In the genomic region with DNA sequence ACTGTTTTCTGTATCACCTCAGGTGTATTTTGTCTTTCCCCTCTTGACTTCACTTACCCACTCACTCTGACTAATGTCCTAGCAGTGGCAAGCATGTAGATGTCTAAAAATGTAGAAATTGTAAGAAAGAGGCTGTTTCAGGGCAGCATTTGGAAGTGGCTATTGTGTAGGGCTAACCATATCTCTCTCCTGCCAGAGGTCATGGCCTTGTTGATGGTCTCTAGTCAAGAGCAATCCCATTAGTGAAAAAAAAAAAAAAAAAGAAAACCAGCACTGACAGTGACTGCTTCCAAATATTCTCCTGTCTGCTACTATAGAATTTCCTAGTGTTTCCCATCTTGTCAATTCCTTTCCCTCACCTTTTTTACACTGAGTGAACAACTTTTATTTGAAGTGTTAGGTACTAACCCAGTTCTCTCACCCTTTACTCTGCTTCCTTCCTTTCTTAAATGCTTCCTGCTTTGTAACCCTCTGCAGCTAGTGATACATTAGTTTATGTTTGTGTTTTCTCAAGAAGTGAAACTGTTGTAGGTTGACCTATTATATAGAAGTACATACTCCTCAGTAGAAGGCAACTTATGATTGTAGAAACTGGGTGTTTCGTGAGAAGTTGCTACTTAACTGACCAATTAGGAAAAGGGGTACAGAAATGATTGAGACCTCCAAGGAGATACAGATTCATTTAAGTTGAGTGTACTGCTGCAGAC, we compare ENCODE assay signal across 15 cellular contexts.
DNase-seq lines count a peak whose midpoint lies in the region; ATAC-seq and TF ChIP-seq lines count a peak whose summit lies in the region.
"Had no signal": no experiment of that assay in that cellular context is flagged by ENCODE, and none has a peak within 500 bp of the region (broad histone marks: within the 10 kb centered on the region; RNA-seq: fewer than 3 reads in every experiment).

No MANE protein-coding gene starts in this region.

- in situ Hi-C loops in HAP-1 (cut with MboI; ENCODE audit: low sequenced_read_pairs), result no loop called here

- peak; percentile 99 for ATAC-seq in GM18907 (IDR thresholded peaks at IDR 0.05; ENCODE audit: unreplicated experiment)
- ATAC-seq in GM21619 (IDR thresholded peaks at IDR 0.05; ENCODE audit: unreplicated experiment), result peak; percentile 97
- ATAC-seq in HG03097 (IDR thresholded peaks at IDR 0.05; ENCODE audit: low FRiP score, unreplicated experiment), result peak; percentile 95
- ATAC-seq: heart left ventricle, lower lobe of right lung had no signal

- H3K27me3 ChIP-seq in HAP-1 (ENCODE audit: low read depth), result no peaks in the 10 kb centered on the region
- H3K27me3 ChIP-seq: heart left ventricle had no signal

- DNase-seq in endothelial cell (ENCODE audit: low spot score) (no peak), D341Med (ENCODE audit: low spot score) (no peak), HAP-1 (ENCODE audit: low spot score in 2 of 2) (no peak), middle frontal gyrus (ENCODE audit: extremely low spot score, low spot score) (no peak)
- DNase-seq in activated CD4-positive, alpha-beta memory T cell treated with anti-CD3 and anti-CD28 coated beads for 36 hours, result no peak
- DNase-seq: activated B cell treated with CpG ODN at 0.5 μM for 24 hours; EL; heart left ventricle; lower lobe of right lung; NCI-H1436 treated with DMSO at 0.1 percent for 48 hours; stimulated activated CD4-positive, alpha-beta T cell treated with anti-CD3 and anti-CD28 coated beads, Interleukin-15, amount 100 ng/mL, for 24 hours had no signal

- H3K4me1 Mint-ChIP-seq in endothelial cell (ENCODE audit: unreplicated experiment), result peaks cover 15% of the 10 kb centered on the region
- no peaks in the 10 kb centered on the region for H3K4me1 Mint-ChIP-seq in activated CD4-positive, alpha-beta memory T cell treated with anti-CD3 and anti-CD28 coated beads for 36 hours (ENCODE audit: low read depth)
- H3K4me1 Mint-ChIP-seq: activated B cell treated with CpG ODN at 0.5 μM for 24 hours had no signal

- no peaks in the 10 kb centered on the region for H3K4me1 ChIP-seq in HAP-1
- H3K4me1 ChIP-seq: heart left ventricle, lower lobe of right lung had no signal

- no peaks in the 10 kb centered on the region for H3K36me3 ChIP-seq in HAP-1 (replicated peaks)
- H3K36me3 ChIP-seq: heart left ventricle, lower lobe of right lung had no signal

- H3K9me3 ChIP-seq in HAP-1, result no peaks in the 10 kb centered on the region
- H3K9me3 ChIP-seq: heart left ventricle, lower lobe of right lung had no signal

- H3K4me3 ChIP-seq in HAP-1, result no peak overlapping the region
- H3K4me3 ChIP-seq: heart left ventricle, lower lobe of right lung, SK-N-MC had no signal

- no peaks in the 10 kb centered on the region for H3K9me3 Mint-ChIP-seq in endothelial cell (ENCODE audit: unreplicated experiment)
- H3K9me3 Mint-ChIP-seq in activated CD4-positive, alpha-beta memory T cell treated with anti-CD3 and anti-CD28 coated beads for 36 hours, result no peaks in the 10 kb centered on the region
- H3K9me3 Mint-ChIP-seq: activated B cell treated with CpG ODN at 0.5 μM for 24 hours had no signal

- CTCF ChIA-PET in activated CD4-positive, alpha-beta memory T cell treated with anti-CD3 and anti-CD28 coated beads for 36 hours (lab: Charles Lee), result no interaction called here

- H3K4me3 Mint-ChIP-seq in endothelial cell (ENCODE audit: unreplicated experiment), result no peak overlapping the region
- no peak overlapping the region for H3K4me3 Mint-ChIP-seq in activated CD4-positive, alpha-beta memory T cell treated with anti-CD3 and anti-CD28 coated beads for 36 hours
- H3K4me3 Mint-ChIP-seq: activated B cell treated with CpG ODN at 0.5 μM for 24 hours had no signal

- intact Hi-C loops in activated CD4-positive, alpha-beta memory T cell treated with anti-CD3 and anti-CD28 coated beads for 36 hours (cut with micrococcal nuclease), result no loop called here

- POLR2A ChIA-PET in activated CD4-positive, alpha-beta memory T cell treated with anti-CD3 and anti-CD28 coated beads for 36 hours (lab: Charles Lee), result no interaction called here

- H3K27me3 Mint-ChIP-seq in endothelial cell (ENCODE audit: unreplicated experiment), result peaks cover 2% of the 10 kb centered on the region
- peaks cover 7% of the 10 kb centered on the region for H3K27me3 Mint-ChIP-seq in activated CD4-positive, alpha-beta memory T cell treated with anti-CD3 and anti-CD28 coated beads for 36 hours
- H3K27me3 Mint-ChIP-seq: activated B cell treated with CpG ODN at 0.5 μM for 24 hours had no signal

- TF ChIP-seq CTCF in endothelial cell (IDR thresholded peaks at IDR 0.05; ENCODE audit: unreplicated experiment), result no peak

- H3K36me3 Mint-ChIP-seq in endothelial cell (ENCODE audit: low read depth, unreplicated experiment), result no peaks in the 10 kb centered on the region
- H3K36me3 Mint-ChIP-seq in activated CD4-positive, alpha-beta memory T cell treated with anti-CD3 and anti-CD28 coated beads for 36 hours, result no peaks in the 10 kb centered on the region

- peak overlapping the region; percentile 27 for H3K27ac Mint-ChIP-seq in endothelial cell (ENCODE audit: unreplicated experiment)
- no peak overlapping the region for H3K27ac Mint-ChIP-seq in activated CD4-positive, alpha-beta memory T cell treated with anti-CD3 and anti-CD28 coated beads for 36 hours
- H3K27ac Mint-ChIP-seq: activated B cell treated with CpG ODN at 0.5 μM for 24 hours had no signal
